Comparison of ENCODE assay signal across 1 cellular context in the genomic region with DNA sequence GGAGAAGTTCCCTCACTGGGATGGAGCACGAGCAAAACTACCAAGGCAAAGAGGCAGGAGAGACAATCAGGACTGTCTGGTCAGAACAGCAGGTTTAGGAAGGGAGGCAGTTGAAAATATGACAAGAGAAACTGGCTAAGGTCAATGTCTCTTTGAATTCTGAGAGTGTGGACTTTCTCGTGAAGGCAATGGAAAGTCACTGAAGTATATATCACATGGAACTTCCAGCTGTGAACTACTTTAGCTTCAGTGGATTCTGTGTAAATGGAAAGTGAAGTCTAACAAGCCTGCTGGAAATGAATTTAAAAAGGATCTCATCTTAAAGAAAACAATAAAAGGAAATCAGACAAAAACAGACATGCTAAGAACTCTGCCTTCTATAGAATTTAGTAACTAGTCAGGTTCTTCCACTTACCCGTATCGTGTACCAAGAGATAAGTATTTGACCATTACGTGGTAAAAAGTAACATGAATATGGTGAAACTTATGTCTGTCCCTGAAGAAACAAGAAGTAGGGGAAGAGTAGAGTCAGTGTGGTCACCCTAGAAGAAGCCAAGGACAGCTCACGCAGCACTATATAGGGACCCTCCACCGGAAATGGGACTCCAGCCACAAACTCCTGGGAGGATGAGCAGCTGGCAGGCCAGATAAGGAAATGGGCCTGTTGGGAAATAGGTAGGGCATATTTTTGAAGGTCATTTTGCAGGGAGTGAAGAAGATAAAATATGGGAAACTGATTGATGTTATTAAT.
TF ChIP-seq lines count a peak whose summit lies in the region.

No MANE protein-coding gene starts in this region.

TF ChIP-seq in K562, 482 proteins besides CTCF, POLR2A, EP300 and RAD21 (continued from another document and continues in another):
- TF ChIP-seq, protein P1, sequence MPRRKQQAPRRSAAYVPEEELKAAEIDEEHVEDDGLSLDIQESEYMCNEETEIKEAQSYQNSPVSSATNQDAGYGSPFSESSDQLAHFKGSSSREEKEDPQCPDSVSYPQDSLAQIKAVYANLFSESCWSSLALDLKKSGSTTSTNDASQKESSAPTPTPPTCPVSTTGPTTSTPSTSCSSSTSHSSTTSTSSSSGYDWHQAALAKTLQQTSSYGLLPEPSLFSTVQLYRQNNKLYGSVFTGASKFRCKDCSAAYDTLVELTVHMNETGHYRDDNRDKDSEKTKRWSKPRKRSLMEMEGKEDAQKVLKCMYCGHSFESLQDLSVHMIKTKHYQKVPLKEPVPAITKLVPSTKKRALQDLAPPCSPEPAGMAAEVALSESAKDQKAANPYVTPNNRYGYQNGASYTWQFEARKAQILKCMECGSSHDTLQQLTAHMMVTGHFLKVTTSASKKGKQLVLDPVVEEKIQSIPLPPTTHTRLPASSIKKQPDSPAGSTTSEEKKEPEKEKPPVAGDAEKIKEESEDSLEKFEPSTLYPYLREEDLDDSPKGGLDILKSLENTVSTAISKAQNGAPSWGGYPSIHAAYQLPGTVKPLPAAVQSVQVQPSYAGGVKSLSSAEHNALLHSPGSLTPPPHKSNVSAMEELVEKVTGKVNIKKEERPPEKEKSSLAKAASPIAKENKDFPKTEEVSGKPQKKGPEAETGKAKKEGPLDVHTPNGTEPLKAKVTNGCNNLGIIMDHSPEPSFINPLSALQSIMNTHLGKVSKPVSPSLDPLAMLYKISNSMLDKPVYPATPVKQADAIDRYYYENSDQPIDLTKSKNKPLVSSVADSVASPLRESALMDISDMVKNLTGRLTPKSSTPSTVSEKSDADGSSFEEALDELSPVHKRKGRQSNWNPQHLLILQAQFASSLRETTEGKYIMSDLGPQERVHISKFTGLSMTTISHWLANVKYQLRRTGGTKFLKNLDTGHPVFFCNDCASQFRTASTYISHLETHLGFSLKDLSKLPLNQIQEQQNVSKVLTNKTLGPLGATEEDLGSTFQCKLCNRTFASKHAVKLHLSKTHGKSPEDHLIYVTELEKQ (CRISPR knock-in tag; IDR thresholded peaks at IDR 0.05): peak; percentile 32; the same call in 1 of the 2 replicates
- TF ChIP-seq CXXC5 (CRISPR knock-in tag; IDR thresholded peaks at IDR 0.05) (peak; percentile 92), SMARCA4 (IDR thresholded peaks at IDR 0.05) (peak; percentile 91), ERF (CRISPR knock-in tag; IDR thresholded peaks at IDR 0.05) (0 out of 2 replicates have a peak, but pooled peaks have one; percentile 27), NRF1 (conservative IDR thresholded peaks at IDR 0.05 in 1 of 2, IDR thresholded peaks at IDR 0.05 in 1 of 2) (peak; percentile 53 to 59), POLR2AphosphoS5 (IDR thresholded peaks at IDR 0.05; ENCODE audit: control insufficient read depth, insufficient read depth, low read depth, low read length) (peak; percentile 61; the same call in 1 of the 2 replicates), HCFC1 (IDR thresholded peaks at IDR 0.05; ENCODE audit: low read depth, low read length) (no peak), FOS (IDR thresholded peaks at IDR 0.05; ENCODE audit: extremely low read depth, insufficient read length) (no peak), ZNF766 (CRISPR knock-in tag; conservative IDR thresholded peaks at IDR 0.05) (peak; percentile 88), GATA2 (CRISPR knock-in tag; IDR thresholded peaks at IDR 0.05) (0 out of 2 replicates have a peak, but pooled peaks have one; percentile 15), ELF1 (tag; IDR thresholded peaks at IDR 0.05) (peak; percentile 71), KDM1A (IDR thresholded peaks at IDR 0.05) (no peak; a peak in 1 of 4 replicates), HDAC2 (IDR thresholded peaks at IDR 0.05) (peak; percentile 38; the same call in 1 of the 2 replicates), MXI1 (IDR thresholded peaks at IDR 0.05; ENCODE audit: low read depth, low read length) (no peak), KLF6 (CRISPR knock-in tag; IDR thresholded peaks at IDR 0.05; ENCODE audit: borderline replicate concordance) (peak; percentile 91; the same call in 1 of the 2 replicates), MTA2 (IDR thresholded peaks at IDR 0.05; ENCODE audit: low read depth) (peak; percentile 77), ARID1B (IDR thresholded peaks at IDR 0.05) (peak; percentile 94), MEF2D (tag; conservative IDR thresholded peaks at IDR 0.05; ENCODE audit: low read depth) (peak; percentile 77), ZNF586 (CRISPR knock-in tag; conservative IDR thresholded peaks at IDR 0.05) (no peak), CBFA2T2 (conservative IDR thresholded peaks at IDR 0.05) (peak; percentile 70), SRF (CRISPR knock-in tag; IDR thresholded peaks at IDR 0.05) (peak in 1 of 2 experiments; percentile 44; a peak in 1 of 4 replicates), CEBPB (tag; IDR thresholded peaks at IDR 0.05) (peak; percentile 98), HDAC1 (IDR thresholded peaks at IDR 0.05) (no peak), ZNF561 (CRISPR knock-in tag; conservative IDR thresholded peaks at IDR 0.05) (no peak), ZNF239 (CRISPR knock-in tag; IDR thresholded peaks at IDR 0.05) (peak; percentile 75), OTX1 (CRISPR knock-in tag; IDR thresholded peaks at IDR 0.05) (peak; percentile 80), NCOA4 (IDR thresholded peaks at IDR 0.05; ENCODE audit: partially characterized antibody) (no peak), TOE1 (IDR thresholded peaks at IDR 0.05; ENCODE audit: borderline replicate concordance) (no peak), TOE1 (CRISPR knock-in tag; IDR thresholded peaks at IDR 0.05; ENCODE audit: borderline replicate concordance, low read depth) (no peak), SMAD4 (CRISPR knock-in tag; conservative IDR thresholded peaks at IDR 0.05) (peak; percentile 90), KLF16 (IDR thresholded peaks at IDR 0.05) (0 out of 2 replicates have a peak, but pooled peaks have one; percentile 37), ZBTB7A (IDR thresholded peaks at IDR 0.05; ENCODE audit: borderline replicate concordance, control insufficient read depth, low read depth, low read length) (peak; percentile 60; the same call in 1 of the 2 replicates), ZNF143 (CRISPR knock-in tag; IDR thresholded peaks at IDR 0.05) (no peak), GABPB1 (CRISPR knock-in tag; IDR thresholded peaks at IDR 0.05) (no peak)
- TF ChIP-seq, protein P2, sequence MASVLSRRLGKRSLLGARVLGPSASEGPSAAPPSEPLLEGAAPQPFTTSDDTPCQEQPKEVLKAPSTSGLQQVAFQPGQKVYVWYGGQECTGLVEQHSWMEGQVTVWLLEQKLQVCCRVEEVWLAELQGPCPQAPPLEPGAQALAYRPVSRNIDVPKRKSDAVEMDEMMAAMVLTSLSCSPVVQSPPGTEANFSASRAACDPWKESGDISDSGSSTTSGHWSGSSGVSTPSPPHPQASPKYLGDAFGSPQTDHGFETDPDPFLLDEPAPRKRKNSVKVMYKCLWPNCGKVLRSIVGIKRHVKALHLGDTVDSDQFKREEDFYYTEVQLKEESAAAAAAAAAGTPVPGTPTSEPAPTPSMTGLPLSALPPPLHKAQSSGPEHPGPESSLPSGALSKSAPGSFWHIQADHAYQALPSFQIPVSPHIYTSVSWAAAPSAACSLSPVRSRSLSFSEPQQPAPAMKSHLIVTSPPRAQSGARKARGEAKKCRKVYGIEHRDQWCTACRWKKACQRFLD (CRISPR knock-in tag; IDR thresholded peaks at IDR 0.05): peak; percentile 95; the same call in 1 of the 2 replicates
- TF ChIP-seq, protein P3, sequence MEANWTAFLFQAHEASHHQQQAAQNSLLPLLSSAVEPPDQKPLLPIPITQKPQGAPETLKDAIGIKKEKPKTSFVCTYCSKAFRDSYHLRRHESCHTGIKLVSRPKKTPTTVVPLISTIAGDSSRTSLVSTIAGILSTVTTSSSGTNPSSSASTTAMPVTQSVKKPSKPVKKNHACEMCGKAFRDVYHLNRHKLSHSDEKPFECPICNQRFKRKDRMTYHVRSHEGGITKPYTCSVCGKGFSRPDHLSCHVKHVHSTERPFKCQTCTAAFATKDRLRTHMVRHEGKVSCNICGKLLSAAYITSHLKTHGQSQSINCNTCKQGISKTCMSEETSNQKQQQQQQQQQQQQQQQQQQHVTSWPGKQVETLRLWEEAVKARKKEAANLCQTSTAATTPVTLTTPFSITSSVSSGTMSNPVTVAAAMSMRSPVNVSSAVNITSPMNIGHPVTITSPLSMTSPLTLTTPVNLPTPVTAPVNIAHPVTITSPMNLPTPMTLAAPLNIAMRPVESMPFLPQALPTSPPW (CRISPR knock-in tag; IDR thresholded peaks at IDR 0.05): peak; percentile 64
- TF ChIP-seq, protein P4, sequence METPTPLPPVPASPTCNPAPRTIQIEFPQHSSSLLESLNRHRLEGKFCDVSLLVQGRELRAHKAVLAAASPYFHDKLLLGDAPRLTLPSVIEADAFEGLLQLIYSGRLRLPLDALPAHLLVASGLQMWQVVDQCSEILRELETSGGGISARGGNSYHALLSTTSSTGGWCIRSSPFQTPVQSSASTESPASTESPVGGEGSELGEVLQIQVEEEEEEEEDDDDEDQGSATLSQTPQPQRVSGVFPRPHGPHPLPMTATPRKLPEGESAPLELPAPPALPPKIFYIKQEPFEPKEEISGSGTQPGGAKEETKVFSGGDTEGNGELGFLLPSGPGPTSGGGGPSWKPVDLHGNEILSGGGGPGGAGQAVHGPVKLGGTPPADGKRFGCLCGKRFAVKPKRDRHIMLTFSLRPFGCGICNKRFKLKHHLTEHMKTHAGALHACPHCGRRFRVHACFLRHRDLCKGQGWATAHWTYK (CRISPR knock-in tag; IDR thresholded peaks at IDR 0.05): peak; percentile 90
- TF ChIP-seq, protein P5, sequence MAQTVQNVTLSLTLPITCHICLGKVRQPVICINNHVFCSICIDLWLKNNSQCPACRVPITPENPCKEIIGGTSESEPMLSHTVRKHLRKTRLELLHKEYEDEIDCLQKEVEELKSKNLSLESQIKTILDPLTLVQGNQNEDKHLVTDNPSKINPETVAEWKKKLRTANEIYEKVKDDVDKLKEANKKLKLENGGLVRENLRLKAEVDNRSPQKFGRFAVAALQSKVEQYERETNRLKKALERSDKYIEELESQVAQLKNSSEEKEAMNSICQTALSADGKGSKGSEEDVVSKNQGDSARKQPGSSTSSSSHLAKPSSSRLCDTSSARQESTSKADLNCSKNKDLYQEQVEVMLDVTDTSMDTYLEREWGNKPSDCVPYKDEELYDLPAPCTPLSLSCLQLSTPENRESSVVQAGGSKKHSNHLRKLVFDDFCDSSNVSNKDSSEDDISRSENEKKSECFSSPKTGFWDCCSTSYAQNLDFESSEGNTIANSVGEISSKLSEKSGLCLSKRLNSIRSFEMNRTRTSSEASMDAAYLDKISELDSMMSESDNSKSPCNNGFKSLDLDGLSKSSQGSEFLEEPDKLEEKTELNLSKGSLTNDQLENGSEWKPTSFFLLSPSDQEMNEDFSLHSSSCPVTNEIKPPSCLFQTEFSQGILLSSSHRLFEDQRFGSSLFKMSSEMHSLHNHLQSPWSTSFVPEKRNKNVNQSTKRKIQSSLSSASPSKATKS (CRISPR knock-in tag; IDR thresholded peaks at IDR 0.05): no peak
- TF ChIP-seq, protein P6, sequence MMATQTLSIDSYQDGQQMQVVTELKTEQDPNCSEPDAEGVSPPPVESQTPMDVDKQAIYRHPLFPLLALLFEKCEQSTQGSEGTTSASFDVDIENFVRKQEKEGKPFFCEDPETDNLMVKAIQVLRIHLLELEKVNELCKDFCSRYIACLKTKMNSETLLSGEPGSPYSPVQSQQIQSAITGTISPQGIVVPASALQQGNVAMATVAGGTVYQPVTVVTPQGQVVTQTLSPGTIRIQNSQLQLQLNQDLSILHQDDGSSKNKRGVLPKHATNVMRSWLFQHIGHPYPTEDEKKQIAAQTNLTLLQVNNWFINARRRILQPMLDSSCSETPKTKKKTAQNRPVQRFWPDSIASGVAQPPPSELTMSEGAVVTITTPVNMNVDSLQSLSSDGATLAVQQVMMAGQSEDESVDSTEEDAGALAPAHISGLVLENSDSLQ (IDR thresholded peaks at IDR 0.05): no peak
- TF ChIP-seq, protein P7, sequence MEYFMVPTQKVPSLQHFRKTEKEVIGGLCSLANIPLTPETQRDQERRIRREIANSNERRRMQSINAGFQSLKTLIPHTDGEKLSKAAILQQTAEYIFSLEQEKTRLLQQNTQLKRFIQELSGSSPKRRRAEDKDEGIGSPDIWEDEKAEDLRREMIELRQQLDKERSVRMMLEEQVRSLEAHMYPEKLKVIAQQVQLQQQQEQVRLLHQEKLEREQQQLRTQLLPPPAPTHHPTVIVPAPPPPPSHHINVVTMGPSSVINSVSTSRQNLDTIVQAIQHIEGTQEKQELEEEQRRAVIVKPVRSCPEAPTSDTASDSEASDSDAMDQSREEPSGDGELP (CRISPR knock-in tag; IDR thresholded peaks at IDR 0.05; ENCODE audit: borderline replicate concordance): peak; percentile 64
- TF ChIP-seq, protein P8, sequence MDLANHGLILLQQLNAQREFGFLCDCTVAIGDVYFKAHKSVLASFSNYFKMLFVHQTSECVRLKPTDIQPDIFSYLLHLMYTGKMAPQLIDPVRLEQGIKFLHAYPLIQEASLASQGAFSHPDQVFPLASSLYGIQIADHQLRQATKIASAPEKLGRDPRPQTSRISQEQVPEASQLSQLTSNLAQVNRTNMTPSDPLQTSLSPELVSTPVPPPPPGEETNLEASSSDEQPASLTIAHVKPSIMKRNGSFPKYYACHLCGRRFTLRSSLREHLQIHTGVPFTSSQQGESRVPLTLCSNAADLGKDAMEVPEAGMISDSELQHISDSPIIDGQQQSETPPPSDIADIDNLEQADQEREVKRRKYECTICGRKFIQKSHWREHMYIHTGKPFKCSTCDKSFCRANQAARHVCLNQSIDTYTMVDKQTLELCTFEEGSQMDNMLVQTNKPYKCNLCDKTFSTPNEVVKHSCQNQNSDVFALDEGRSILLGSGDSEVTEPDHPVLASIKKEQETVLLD (IDR thresholded peaks at IDR 0.05): peak; percentile 66; the same call in 1 of the 2 replicates
- TF ChIP-seq, protein P9, sequence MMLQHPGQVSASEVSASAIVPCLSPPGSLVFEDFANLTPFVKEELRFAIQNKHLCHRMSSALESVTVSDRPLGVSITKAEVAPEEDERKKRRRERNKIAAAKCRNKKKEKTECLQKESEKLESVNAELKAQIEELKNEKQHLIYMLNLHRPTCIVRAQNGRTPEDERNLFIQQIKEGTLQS (IDR thresholded peaks at IDR 0.05): peak; percentile 50
- TF ChIP-seq, protein P9 (CRISPR knock-in tag; conservative IDR thresholded peaks at IDR 0.05): peak; percentile 41; the same call in 1 of the 2 replicates
- TF ChIP-seq, protein P10, sequence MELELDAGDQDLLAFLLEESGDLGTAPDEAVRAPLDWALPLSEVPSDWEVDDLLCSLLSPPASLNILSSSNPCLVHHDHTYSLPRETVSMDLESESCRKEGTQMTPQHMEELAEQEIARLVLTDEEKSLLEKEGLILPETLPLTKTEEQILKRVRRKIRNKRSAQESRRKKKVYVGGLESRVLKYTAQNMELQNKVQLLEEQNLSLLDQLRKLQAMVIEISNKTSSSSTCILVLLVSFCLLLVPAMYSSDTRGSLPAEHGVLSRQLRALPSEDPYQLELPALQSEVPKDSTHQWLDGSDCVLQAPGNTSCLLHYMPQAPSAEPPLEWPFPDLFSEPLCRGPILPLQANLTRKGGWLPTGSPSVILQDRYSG (tag; conservative IDR thresholded peaks at IDR 0.05; ENCODE audit: low read depth): peak; percentile 90
- TF ChIP-seq, protein P11, sequence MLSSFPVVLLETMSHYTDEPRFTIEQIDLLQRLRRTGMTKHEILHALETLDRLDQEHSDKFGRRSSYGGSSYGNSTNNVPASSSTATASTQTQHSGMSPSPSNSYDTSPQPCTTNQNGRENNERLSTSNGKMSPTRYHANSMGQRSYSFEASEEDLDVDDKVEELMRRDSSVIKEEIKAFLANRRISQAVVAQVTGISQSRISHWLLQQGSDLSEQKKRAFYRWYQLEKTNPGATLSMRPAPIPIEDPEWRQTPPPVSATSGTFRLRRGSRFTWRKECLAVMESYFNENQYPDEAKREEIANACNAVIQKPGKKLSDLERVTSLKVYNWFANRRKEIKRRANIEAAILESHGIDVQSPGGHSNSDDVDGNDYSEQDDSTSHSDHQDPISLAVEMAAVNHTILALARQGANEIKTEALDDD (IDR thresholded peaks at IDR 0.05): peak; percentile 92
